8 cellular contexts compared by ENCODE assay signal in the genomic region with DNA sequence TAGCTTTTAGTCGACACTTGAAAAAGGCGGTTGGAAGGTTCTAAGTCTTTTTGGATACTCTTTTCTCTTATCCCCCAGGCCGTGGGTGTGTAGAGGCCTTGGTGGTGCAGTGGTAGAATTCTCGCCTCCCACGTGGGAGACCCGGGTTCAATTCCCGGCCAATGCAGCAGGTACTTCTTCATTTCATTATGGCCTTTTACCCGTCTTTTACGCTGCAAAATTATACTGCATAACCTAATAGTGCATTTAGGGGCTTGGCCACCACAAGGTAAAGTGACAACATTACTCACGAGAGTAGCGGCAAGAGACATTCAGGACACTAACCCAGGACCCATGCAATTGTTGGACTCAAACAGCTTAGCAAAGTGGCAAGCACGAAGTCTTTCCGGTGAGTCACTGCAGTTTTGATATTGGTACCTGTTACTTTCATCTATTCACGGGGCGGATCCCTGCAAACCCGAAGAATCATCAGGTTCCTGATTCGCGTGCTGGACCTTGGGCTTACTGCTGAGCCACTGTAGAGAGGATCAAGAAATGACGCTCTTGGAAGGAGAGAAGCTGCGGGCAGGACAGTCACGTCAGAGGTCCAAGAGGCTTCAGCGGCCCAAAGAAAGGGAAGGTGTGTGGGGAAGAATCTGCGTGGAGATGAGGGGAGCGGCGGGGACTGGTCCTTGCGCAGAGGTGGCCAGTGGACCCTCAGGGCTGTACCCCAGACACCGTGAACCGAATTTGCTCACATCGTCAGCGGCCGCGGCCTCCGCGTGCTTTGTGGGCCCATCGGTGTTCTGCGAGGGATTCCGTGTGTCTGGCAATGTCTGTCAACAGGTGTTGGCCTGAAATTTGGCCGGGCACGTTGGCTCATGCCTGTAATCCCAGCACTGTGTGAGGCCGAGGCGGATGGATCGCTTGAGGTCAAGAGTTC. TPM values are rescaled to one million over a fixed set of nuclear protein-coding genes. Genes with fewer than 3 reads are reported as not detected.
DNase-seq lines count a peak whose midpoint lies in the region; ATAC-seq and TF ChIP-seq lines count a peak whose summit lies in the region.

No MANE protein-coding gene starts in this region.

- intact Hi-C loops in activated CD4-positive, alpha-beta T cell treated with anti-CD3 and anti-CD28 coated beads for 36 hours (cut with DNase I, micrococcal nuclease): loop anchor here (10.0 kb wide), 4 partner anchors 53 to 303 kb away; no protein-coding TSS in a partner anchor

- H3K9me2 ChIP-seq in Karpas-422 (replicated peaks; ENCODE audit: insufficient read depth, low read length): no peaks in the 10 kb centered on the region

- ATAC-seq in activated CD4-positive, alpha-beta T cell treated with anti-CD3 and anti-CD28 coated beads for 36 hours: peak; percentile 90
- no peak for ATAC-seq in GM21619 (IDR thresholded peaks at IDR 0.05; ENCODE audit: unreplicated experiment)

- H3K36me3 ChIP-seq in Karpas-422 (ENCODE audit: insufficient read depth, low read length): no peaks in the 10 kb centered on the region

- DNase-seq in GM04503 (ENCODE audit: low read depth) (peak; percentile 19), Karpas-422 (peak; percentile 93), epithelial cell of esophagus (ENCODE audit: low read depth) (peak; percentile 79), retinal pigment epithelial cell (ENCODE audit: low read depth) (peak; percentile 9), NCI-H1417 treated with DMSO at 0.1 percent for 48 hours (lab: John Stamatoyannopoulos, UW) (no peak), occipital lobe (lab: John Stamatoyannopoulos, UW) (no peak)
- peak; percentile 87 for DNase-seq in activated CD4-positive, alpha-beta T cell treated with anti-CD3 and anti-CD28 coated beads for 36 hours

- H3K4me3 ChIP-seq in Karpas-422 (ENCODE audit: low read length) (no peak overlapping the region), epithelial cell of esophagus (ENCODE audit: low read length) (no peak overlapping the region), retinal pigment epithelial cell (ENCODE audit: low read length) (no peak overlapping the region)

- CTCF ChIA-PET in activated CD4-positive, alpha-beta T cell treated with anti-CD3 and anti-CD28 coated beads for 36 hours (lab: Charles Lee): interaction anchor here (0.5 to 2.2 kb wide), 9 partner anchors 18 to 291 kb away, joined by 3 to 6 read pairs (median 3); no protein-coding TSS in a partner anchor

- no peak overlapping the region for H2AFZ ChIP-seq in Karpas-422 (ENCODE audit: low read length)

- no peaks in the 10 kb centered on the region for H4K20me1 ChIP-seq in Karpas-422 (ENCODE audit: insufficient read depth, low read depth, low read length)

- H3K4me2 ChIP-seq in Karpas-422 (ENCODE audit: low read depth, low read length, poor library complexity, severe bottlenecking): peak overlapping the region; percentile 38

- no peaks in the 10 kb centered on the region for H3K4me1 Mint-ChIP-seq in activated CD4-positive, alpha-beta T cell treated with anti-CD3 and anti-CD28 coated beads for 36 hours

- peaks cover 5% of the 10 kb centered on the region for H3K27me3 Mint-ChIP-seq in activated CD4-positive, alpha-beta T cell treated with anti-CD3 and anti-CD28 coated beads for 36 hours

- H3K9me3 Mint-ChIP-seq in activated CD4-positive, alpha-beta T cell treated with anti-CD3 and anti-CD28 coated beads for 36 hours (ENCODE audit: low read depth): no peaks in the 10 kb centered on the region

- no peak overlapping the region for H3K9ac ChIP-seq in Karpas-422 (ENCODE audit: low read length)

- H3K27me3 ChIP-seq in Karpas-422 (ENCODE audit: low read length): no peaks in the 10 kb centered on the region

- POLR2A ChIA-PET in activated CD4-positive, alpha-beta T cell treated with anti-CD3 and anti-CD28 coated beads for 36 hours (lab: Charles Lee): interaction anchor here (0.5 to 1.0 kb wide), 2 partner anchors 82 to 178 kb away, joined by 3 read pairs; no protein-coding TSS in a partner anchor

- no peak overlapping the region for H3K4me3 Mint-ChIP-seq in activated CD4-positive, alpha-beta T cell treated with anti-CD3 and anti-CD28 coated beads for 36 hours

- no peak overlapping the region for H3K27ac ChIP-seq in Karpas-422 (ENCODE audit: low read length)

- no peaks in the 10 kb centered on the region for H3K9me3 ChIP-seq in Karpas-422 (ENCODE audit: low read length)

- no peaks in the 10 kb centered on the region for H3K79me2 ChIP-seq in Karpas-422 (ENCODE audit: low read length)

- TF ChIP-seq CTCF in epithelial cell of esophagus (IDR thresholded peaks at IDR 0.05; ENCODE audit: insufficient read depth, low read depth, low read length, missing control alignments) (no peak), retinal pigment epithelial cell (conservative IDR thresholded peaks at IDR 0.05; ENCODE audit: low read depth, low read length) (no peak)

- no peaks in the 10 kb centered on the region for H3K36me3 Mint-ChIP-seq in activated CD4-positive, alpha-beta T cell treated with anti-CD3 and anti-CD28 coated beads for 36 hours (ENCODE audit: low read depth)

- no peak overlapping the region for H3K27ac Mint-ChIP-seq in activated CD4-positive, alpha-beta T cell treated with anti-CD3 and anti-CD28 coated beads for 36 hours

- H3K4me1 ChIP-seq in Karpas-422 (ENCODE audit: low read length): peaks cover 32% of the 10 kb centered on the region

RNA-seq across cellular contexts. Expression of gene RNU1-4, which starts 12.9 kb away (rescaled TPM):
- under 0.01 TPM in 2 replicates for total RNA-seq in Karpas-422 (2014; rRNA removed; shearing (Covaris generic); ENCODE audit: low replicate concordance)
- total RNA-seq in activated CD4-positive, alpha-beta T cell treated with anti-CD3 and anti-CD28 coated beads for 36 hours: 1,000 to 10,000 TPM; 1,573 to 2,291 TPM
- total RNA-seq in occipital lobe: under 0.01 TPM

Comparison
In these comparisons a context has a peak if more than half of its experiments do, and no peak if none do; other contexts are left out.
1. DNase-seq: peak in GM04503 (single experiment), Karpas-422 (single experiment), activated CD4-positive, alpha-beta T cell treated with anti-CD3 and anti-CD28 coated beads for 36 hours (single experiment), epithelial cell of esophagus (single experiment) and retinal pigment epithelial cell (single experiment); none in NCI-H1417 treated with DMSO at 0.1 percent for 48 hours (single experiment) and occipital lobe (single experiment).
2. RNA of gene RNU1-4, which starts 12.9 kb away (total RNA-seq): 1,573 to 2,291 TPM in activated CD4-positive, alpha-beta T cell treated with anti-CD3 and anti-CD28 coated beads for 36 hours; under 0.01 TPM in Karpas-422 and under 0.01 TPM in occipital lobe (single experiment); every median in the first group is over 1,000 times any median in the second.